ENCODE assay signal across 8 cellular contexts in genomic region chr1:75786901-75787455, GRCh38. TPM values are rescaled to one million over a fixed set of nuclear protein-coding genes. Genes with fewer than 3 reads are reported as not detected.
A peak's percentile ranks its signal among the peaks of the same experiment; 100 is the strongest.
DNase-seq lines count a peak whose midpoint lies in the region; ATAC-seq and TF ChIP-seq lines count a peak whose summit lies in the region.

No MANE protein-coding gene starts in this region.

- H4K20me1 ChIP-seq in BLaER1 treated with 17β-estradiol and CSF1 and Interleukin-3, amounts not matched to agents 10 nM and 100 nM: peaks cover 47 to 54% (median 52%) of the 10 kb centered on the region in 11 experiments

- peak overlapping the region; percentile 89 to 99 (median 94); a peak in 21 of 22 replicates for H3K27ac ChIP-seq in BLaER1 treated with 17β-estradiol and CSF1 and Interleukin-3, amounts not matched to agents 10 nM and 100 nM
- H3K27ac ChIP-seq in ectodermal cell (ENCODE audit: insufficient read depth, low read depth, low read length, poor library complexity, severe bottlenecking): no peak overlapping the region

- no peaks in the 10 kb centered on the region for H3K27me3 Mint-ChIP-seq in nephron (ENCODE audit: low read depth)

- peak overlapping the region; percentile 97 to 99 (median 99) for H3K4me3 Mint-ChIP-seq in nephron

- H3K4me3 ChIP-seq in BLaER1 treated with 17β-estradiol and CSF1 and Interleukin-3, amounts not matched to agents 10 nM and 100 nM: peak overlapping the region; percentile 73 to 85 (median 76)
- H3K4me3 ChIP-seq in MG63 (peak overlapping the region; percentile 67), ectodermal cell (ENCODE audit: insufficient read depth, low read depth, low read length) (peak overlapping the region; percentile 81)

- WGBS in ectodermal cell, 2 experiments: 4 to 5% methylated on average over 10 of the region's 10 CpGs

- H3K4me2 ChIP-seq in BLaER1 treated with 17β-estradiol and CSF1 and Interleukin-3, amounts not matched to agents 10 nM and 100 nM: peak overlapping the region; percentile 93 to 100 (median 97)

- H3K27me3 ChIP-seq in BLaER1 treated with 17β-estradiol and CSF1 and Interleukin-3, amounts not matched to agents 10 nM and 100 nM: no peaks in the 10 kb centered on the region
- no peaks in the 10 kb centered on the region for H3K27me3 ChIP-seq in MG63
- no peaks in the 10 kb centered on the region for H3K27me3 ChIP-seq in ectodermal cell (ENCODE audit: control insufficient read depth, insufficient read depth, low read length, poor library complexity, severe bottlenecking)

- no peak for DNase-seq in MG63
- DNase-seq in activated CD4-positive, CD25-positive, alpha-beta regulatory T cell treated with anti-CD3 and anti-CD28 coated beads, Interleukin-2, amount 50 U/mL, for 72 hours: no peak
- DNase-seq in NCI-H82 (lab: John Stamatoyannopoulos, UW): no peak
- no peak for DNase-seq in GM10266 (ENCODE audit: extremely low spot score)

- peak overlapping the region; percentile 87 to 99 (median 94) for H3K9ac ChIP-seq in BLaER1 treated with 17β-estradiol and CSF1 and Interleukin-3, amounts not matched to agents 10 nM and 100 nM

- peaks cover 30% of the 10 kb centered on the region for H3K36me3 Mint-ChIP-seq in nephron (ENCODE audit: low read depth)

- peaks cover 0 to 14% (median 5%) of the 10 kb centered on the region in 11 experiments; a peak in 9 of 22 replicates for H3K9me3 ChIP-seq in BLaER1 treated with 17β-estradiol and CSF1 and Interleukin-3, amounts not matched to agents 10 nM and 100 nM (replicated peaks in 1 of 11)
- H3K9me3 ChIP-seq in MG63 (no peaks in the 10 kb centered on the region), ectodermal cell (ENCODE audit: control insufficient read depth, low read length) (no peaks in the 10 kb centered on the region)

- TF ChIP-seq CTCF in nephron (IDR thresholded peaks at IDR 0.05; ENCODE audit: unreplicated experiment in 3 of 3) (no peak), GM10266 (IDR thresholded peaks at IDR 0.05; ENCODE audit: control insufficient read depth, insufficient read depth, low read depth, missing control alignments) (no peak)

- H3K4me1 ChIP-seq in BLaER1 treated with 17β-estradiol and CSF1 and Interleukin-3, amounts not matched to agents 10 nM and 100 nM: peaks cover 44 to 57% (median 48%) of the 10 kb centered on the region in 10 experiments
- peaks cover 3% of the 10 kb centered on the region for H3K4me1 ChIP-seq in ectodermal cell (ENCODE audit: control insufficient read depth, insufficient read depth, low read length)

- no peak for ATAC-seq in HG03354 (IDR thresholded peaks at IDR 0.05; ENCODE audit: poor library complexity, severe bottlenecking, unreplicated experiment)

- peak overlapping the region; percentile 96 to 98 (median 97) for H3K27ac Mint-ChIP-seq in nephron

- peaks cover 48 to 52% (median 50%) of the 10 kb centered on the region in 11 experiments for H3K36me3 ChIP-seq in BLaER1 treated with 17β-estradiol and CSF1 and Interleukin-3, amounts not matched to agents 10 nM and 100 nM
- H3K36me3 ChIP-seq in MG63: peaks cover 55% of the 10 kb centered on the region
- peaks cover 11% of the 10 kb centered on the region for H3K36me3 ChIP-seq in ectodermal cell (ENCODE audit: control insufficient read depth, insufficient read depth, low read length)

- peaks cover 53% of the 10 kb centered on the region for H3K4me1 Mint-ChIP-seq in nephron

- H3K9me3 Mint-ChIP-seq in nephron: no peaks in the 10 kb centered on the region

RNA-seq across cellular contexts. Expression of gene RABGGTB, which starts 0.9 kb away (rescaled TPM):
- total RNA-seq in MG63 (2014; rRNA removed; shearing (Covaris generic); ENCODE audit: low replicate concordance): 95.1 and 148 TPM in 2 replicates
- polyA plus RNA-seq in ectodermal cell (2013, experiment 1 of 4): 73.4 TPM
- polyA plus RNA-seq in ectodermal cell (2013, experiment 2 of 4): 74.6 TPM
- polyA plus RNA-seq in ectodermal cell (2013, experiment 3 of 4): 58.7 TPM
- polyA plus RNA-seq in ectodermal cell (2013, experiment 4 of 4): 53.4 TPM

RNA-seq across cellular contexts. Expression of gene MSH4, which starts 9.7 kb away (rescaled TPM):
- not detected in 2 replicates for total RNA-seq in MG63 (2014; rRNA removed; shearing (Covaris generic); ENCODE audit: low replicate concordance)
- not detected for polyA plus RNA-seq in ectodermal cell (2013, experiment 1 of 4)
- 0.09 TPM for polyA plus RNA-seq in ectodermal cell (2013, experiment 2 of 4)
- not detected for polyA plus RNA-seq in ectodermal cell (2013, experiment 3 of 4)
- polyA plus RNA-seq in ectodermal cell (2013, experiment 4 of 4): 0.12 TPM
